In genomic region chr13:99796175-99796819, GRCh38 we compare ENCODE assay signal across 10 cellular contexts.
A peak's percentile ranks its signal among the peaks of the same experiment; 100 is the strongest.
DNase-seq lines count a peak whose midpoint lies in the region; ATAC-seq and TF ChIP-seq lines count a peak whose summit lies in the region.
"Had no signal": no experiment of that assay in that cellular context is flagged by ENCODE, and none has a peak within 500 bp of the region (broad histone marks: within the 10 kb centered on the region; RNA-seq: fewer than 3 reads in every experiment).

No MANE protein-coding gene starts in this region.

- in situ Hi-C loops in astrocyte of the cerebellum (cut with HindIII; ENCODE audit: low sequenced_read_pairs), result loop anchor here (5.0 kb wide), 1 partner anchor 39 kb away; no protein-coding TSS in a partner anchor

- TF ChIP-seq CTCF in astrocyte of the cerebellum (IDR thresholded peaks at IDR 0.05; ENCODE audit: low read depth, low read length, missing control alignments), result no peak

- ATAC-seq in left lobe of liver (peak; percentile 50), HG02973 (IDR thresholded peaks at IDR 0.05; ENCODE audit: unreplicated experiment) (no peak), GM18520 (IDR thresholded peaks at IDR 0.05; ENCODE audit: unreplicated experiment) (no peak)

- DNase-seq in GM03348 (ENCODE audit: low spot score) (peak; percentile 52), LoVo (ENCODE audit: low spot score) (peak; percentile 21), astrocyte of the cerebellum (ENCODE audit: low read depth) (peak; percentile 51), left lobe of liver (ENCODE audit: low spot score) (no peak), SW480 (ENCODE audit: low spot score) (no peak), DMS153 (lab: John Stamatoyannopoulos, UW) (no peak)
- DNase-seq: activated effector memory CD4-positive, alpha-beta T cell treated with Interleukin-2 at 50 U/mL for 16 hours; NCI-H1048 had no signal

- H3K4me3 ChIP-seq in astrocyte of the cerebellum (ENCODE audit: low read depth, low read length), result no peak overlapping the region

Comparison
In these comparisons a context has a peak if more than half of its experiments do, and no peak if none do; other contexts are left out.
1. DNase-seq: peak in GM03348 (single experiment), LoVo (single experiment) and astrocyte of the cerebellum (single experiment); none in left lobe of liver (single experiment), SW480 (single experiment) and DMS153 (single experiment).